In genomic region chr5:53337827-53338226, GRCh38 we compare ENCODE assay signal across 26 cellular contexts.
"Had no signal": no experiment of that assay in that cellular context is flagged by ENCODE, and none has a peak within 500 bp of the region (broad histone marks: within the 10 kb centered on the region; RNA-seq: fewer than 3 reads in every experiment).

No MANE protein-coding gene starts in this region.

- H3K9me3 ChIP-seq: SJSA1 had no signal

- ATAC-seq: activated CD8-positive, alpha-beta memory T cell treated with anti-CD3 and anti-CD28 coated beads, Interleukin-2, amount 10 ng/mL, durations not matched to agents 7 days and 5 days; Panc1; T-helper 17 cell had no signal

- H3K27ac ChIP-seq: cardiac muscle cell, SJSA1 had no signal

- H3K36me3 ChIP-seq: cardiac muscle cell, SJSA1 had no signal

- H3K4me3 ChIP-seq: cardiac muscle cell, SJSA1 had no signal

- H3K27me3 ChIP-seq: cardiac muscle cell, SJSA1 had no signal

- DNase-seq: activated B cell treated with CpG ODN at 0.5 μM for 24 hours; activated CD4-positive, alpha-beta T cell treated with anti-CD3 and anti-CD28 coated beads for 1 hour; activated CD4-positive, alpha-beta T cell treated with anti-CD3 and anti-CD28 coated beads, Interleukin-2, amount 10 ng/mL, durations not matched to agents 24 days and 14 days; activated CD4-positive, alpha-beta T cell treated with anti-CD3 and anti-CD28 coated beads, Interleukin-2, amount 50 U/mL, for 48 hours; activated CD8-positive, alpha-beta memory T cell treated with anti-CD3 and anti-CD28 coated beads, Interleukin-2, amount 10 ng/mL, durations not matched to agents 7 days and 5 days; activated effector memory CD4-positive, alpha-beta T cell treated with Interleukin-2 at 50 U/mL for 16 hours; activated naive CD4-positive, alpha-beta T cell; activated T-cell treated with anti-CD3 and anti-CD28 coated beads, Interleukin-2, amount 50 U/mL, for 24 hours; aorta; KG1; MV-4-11; NCI-H1092 treated with DMSO at 0.1 percent for 48 hours; NCI-H1417 treated with DMSO at 0.1 percent for 48 hours; NCI-H1694; NCI-H2029; NCI-H2107; NCI-H345; NCI-H510A; NCI-H526 treated with DMSO at 0.1 percent for 48 hours; NCI-H82; RPMI8226; T-helper 17 cell; T-helper 9 cell had no signal
